ENCODE assay signal across 15 cellular contexts in the genomic region with DNA sequence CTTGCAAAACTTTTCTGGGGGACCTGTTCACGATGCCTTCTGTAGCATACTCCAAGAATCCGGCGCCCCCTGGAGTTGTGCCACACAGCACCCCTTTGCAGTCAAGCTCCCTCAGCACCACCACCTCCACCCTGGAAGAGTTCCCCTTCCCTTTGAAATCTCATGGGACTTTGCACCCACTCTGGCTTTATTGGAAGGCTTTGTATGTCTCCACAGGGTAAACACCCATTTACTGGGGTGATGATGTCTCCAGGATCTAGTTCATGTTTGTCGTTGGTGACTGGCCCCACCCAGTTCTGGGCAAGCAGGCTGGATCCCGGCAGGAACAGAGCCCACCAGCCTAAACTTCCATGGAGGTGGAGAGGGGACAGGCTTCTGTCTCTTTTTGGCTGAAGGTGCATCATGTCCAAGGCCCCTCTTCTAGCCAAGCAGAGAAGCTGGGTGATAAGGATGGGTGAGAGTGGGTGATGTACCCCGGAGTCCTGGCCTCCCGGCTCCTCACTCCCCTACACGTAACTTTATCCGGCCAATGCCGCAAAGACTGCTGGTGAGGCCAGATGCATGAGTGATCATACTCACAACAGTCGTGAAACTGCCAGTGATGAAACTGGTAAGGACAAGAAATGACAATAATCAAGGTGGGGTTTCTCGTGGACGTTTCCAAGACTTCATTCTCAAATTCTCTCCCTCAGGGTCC. TPM values are rescaled to one million over a fixed set of nuclear protein-coding genes. Genes with fewer than 3 reads are reported as not detected.
A peak's percentile ranks its signal among the peaks of the same experiment; 100 is the strongest.
DNase-seq lines count a peak whose midpoint lies in the region; ATAC-seq and TF ChIP-seq lines count a peak whose summit lies in the region.
"Had no signal": no experiment of that assay in that cellular context is flagged by ENCODE, and none has a peak within 500 bp of the region (broad histone marks: within the 10 kb centered on the region; RNA-seq: fewer than 3 reads in every experiment).

No MANE protein-coding gene starts in this region.

- no peaks in the 10 kb centered on the region for H4K20me1 ChIP-seq in BLaER1

- ATAC-seq in GM21447 (IDR thresholded peaks at IDR 0.05; ENCODE audit: unreplicated experiment) = no peak
- ATAC-seq: activated CD4-positive, CD25-positive, alpha-beta regulatory T cell treated with anti-CD3 and anti-CD28 coated beads, Interleukin-2, amount 50 U/mL, for 24 hours; gastroesophageal sphincter had no signal

- no peaks in the 10 kb centered on the region for H3K36me3 Mint-ChIP-seq in CD4-positive, alpha-beta memory T cell
- H3K36me3 Mint-ChIP-seq: CD8-positive, alpha-beta memory T cell had no signal

- WGBS in ectodermal cell, 2 experiments = 82 to 87% methylated on average over 13 of the region's 13 CpGs
- 69 to 76% methylated on average over 13 of the region's 13 CpGs for WGBS in tibial nerve, 2 donors

- H3K27me3 ChIP-seq in BLaER1 (no peaks in the 10 kb centered on the region), ectodermal cell (ENCODE audit: control insufficient read depth, insufficient read depth, low read length, poor library complexity, severe bottlenecking) (no peaks in the 10 kb centered on the region), mucosa of stomach (ENCODE audit: control insufficient read depth, insufficient read depth, low read length) (peaks cover 28% of the 10 kb centered on the region), tibial nerve (peaks cover 0 to 27% of the 10 kb centered on the region in 2 donors)
- no peaks in the 10 kb centered on the region for H3K27me3 ChIP-seq in CD4-positive, alpha-beta memory T cell (ENCODE audit: insufficient read depth, low read length)

- H3K4me3 ChIP-seq in BLaER1 (no peak overlapping the region), ectodermal cell (ENCODE audit: insufficient read depth, low read depth, low read length) (no peak overlapping the region), mucosa of stomach (ENCODE audit: low read length) (peak overlapping the region; percentile 45), tibial nerve (no peak overlapping the region)
- H3K4me3 ChIP-seq in CD4-positive, alpha-beta memory T cell (ENCODE audit: low read length in 2 of 2) = no peak overlapping the region
- H3K4me3 ChIP-seq: gastroesophageal sphincter had no signal

- TF ChIP-seq POLR2A in tibial nerve (IDR thresholded peaks at IDR 0.05) = no peak

- H3K9me3 Mint-ChIP-seq in CD4-positive, alpha-beta memory T cell = no peaks in the 10 kb centered on the region
- H3K9me3 Mint-ChIP-seq: CD8-positive, alpha-beta memory T cell had no signal

- no peak for TF ChIP-seq EP300 in tibial nerve (IDR thresholded peaks at IDR 0.05)

- H3K9me3 ChIP-seq in BLaER1 (peaks cover 5% of the 10 kb centered on the region; the same call in 1 of the 2 replicates), ectodermal cell (ENCODE audit: control insufficient read depth, low read length) (no peaks in the 10 kb centered on the region), mucosa of stomach (ENCODE audit: control insufficient read depth, low read length) (no peaks in the 10 kb centered on the region), tibial nerve (no peaks in the 10 kb centered on the region)
- H3K9me3 ChIP-seq in CD4-positive, alpha-beta memory T cell (ENCODE audit: control insufficient read depth in 1 of 2, low read length in 2 of 2) = no peaks in the 10 kb centered on the region
- H3K9me3 ChIP-seq: gastroesophageal sphincter had no signal

- H3K36me3 ChIP-seq in BLaER1 (no peaks in the 10 kb centered on the region), ectodermal cell (ENCODE audit: control insufficient read depth, insufficient read depth, low read length) (no peaks in the 10 kb centered on the region), mucosa of stomach (ENCODE audit: control insufficient read depth, insufficient read depth, low read length) (no peaks in the 10 kb centered on the region), tibial nerve (no peaks in the 10 kb centered on the region)
- H3K36me3 ChIP-seq in CD4-positive, alpha-beta memory T cell (ENCODE audit: insufficient read depth, low read length) = no peaks in the 10 kb centered on the region
- H3K36me3 ChIP-seq: gastroesophageal sphincter had no signal

- H3K4me2 ChIP-seq in BLaER1 = peak overlapping the region; percentile 86; the same call in 1 of the 2 replicates

- H3K9ac ChIP-seq in BLaER1 = no peak overlapping the region
- H3K9ac ChIP-seq in mucosa of stomach (ENCODE audit: low read length) = peak overlapping the region; percentile 73

- POLR2A ChIA-PET in CD4-positive, alpha-beta memory T cell (lab: Charles Lee; ENCODE audit: partially characterized antibody) = no interaction called here

- peak overlapping the region in 1 of 7 donors; percentile 67 for H3K27ac Mint-ChIP-seq in CD4-positive, alpha-beta memory T cell

- intact Hi-C loops in CD4-positive, alpha-beta memory T cell (cut with micrococcal nuclease) = no loop called here

- H3K4me1 ChIP-seq in BLaER1 = peaks cover 55% of the 10 kb centered on the region
- peaks cover 27% of the 10 kb centered on the region for H3K4me1 ChIP-seq in ectodermal cell (ENCODE audit: control insufficient read depth, insufficient read depth, low read length)
- H3K4me1 ChIP-seq in mucosa of stomach (ENCODE audit: control insufficient read depth, insufficient read depth, low read length) = peaks cover 55% of the 10 kb centered on the region
- H3K4me1 ChIP-seq in tibial nerve = peaks cover 0 to 26% (median 4%) of the 10 kb centered on the region in 4 donors
- H3K4me1 ChIP-seq in CD4-positive, alpha-beta memory T cell (ENCODE audit: insufficient read depth, low read length) = peaks cover 26% of the 10 kb centered on the region

- CTCF ChIA-PET in CD4-positive, alpha-beta memory T cell (lab: Charles Lee; ENCODE audit: partially characterized antibody) = interaction anchor here (1.0 to 1.6 kb wide), 2 partner anchors 13 to 24 kb away, joined by 3 to 8 read pairs; a partner anchor contains a TSS

- H3K4me3 Mint-ChIP-seq in CD4-positive, alpha-beta memory T cell = peak overlapping the region in 1 of 8 donors; percentile 50

- H3K27ac ChIP-seq in BLaER1 = no peak overlapping the region
- H3K27ac ChIP-seq in ectodermal cell (ENCODE audit: insufficient read depth, low read depth, low read length, poor library complexity, severe bottlenecking) = peak overlapping the region; percentile 6
- H3K27ac ChIP-seq in tibial nerve = peak overlapping the region in 1 of 4 donors; percentile 76
- no peak overlapping the region for H3K27ac ChIP-seq in CD4-positive, alpha-beta memory T cell (ENCODE audit: low read depth, low read length)
- H3K27ac ChIP-seq: gastroesophageal sphincter had no signal

- TF ChIP-seq CTCF in tibial nerve (IDR thresholded peaks at IDR 0.05) = no peak

- peaks cover 0 to 6% of the 10 kb centered on the region in 2 donors for H3K27me3 Mint-ChIP-seq in CD4-positive, alpha-beta memory T cell

- DNase-seq in HT-29 (ENCODE audit: low spot score) (peak; percentile 92), GM19240 (ENCODE audit: insufficient read length, low spot score) (no peak), tibial nerve (ENCODE audit: low spot score in 2 of 2) (no peak)
- DNase-seq in CD4-positive, alpha-beta memory T cell = no peak
- DNase-seq: CD8-positive, alpha-beta memory T cell; central memory CD4-positive, alpha-beta T cell; NCI-H2081 treated with DMSO at 0.1 percent for 48 hours had no signal

- peaks cover 22 to 42% (median 28%) of the 10 kb centered on the region in 4 donors for H3K4me1 Mint-ChIP-seq in CD4-positive, alpha-beta memory T cell

RNA-seq across cellular contexts. Expression of a gene that starts 0.7 kb away (rescaled TPM):
- total RNA-seq in HT-29 (2014; rRNA removed; shearing (Covaris generic)) = 1,331 and 1,483 TPM in 2 replicates
- 1.3 TPM for polyA plus RNA-seq in ectodermal cell (2013, experiment 1 of 4)
- 2.0 TPM for polyA plus RNA-seq in ectodermal cell (2013, experiment 2 of 4)
- 1.4 TPM for polyA plus RNA-seq in ectodermal cell (2013, experiment 3 of 4)
- 1.2 TPM for polyA plus RNA-seq in ectodermal cell (2013, experiment 4 of 4)
- 1 to 10 TPM in 1 of 4 donors, under 1 TPM in 2, not detected in 1; 0.42 to 2.0 (median 0.66) TPM for total RNA-seq in tibial nerve
- total RNA-seq in CD4-positive, alpha-beta memory T cell = not detected
- polyA plus RNA-seq in CD4-positive, alpha-beta memory T cell = under 1 TPM in 1 of 2 donors, not detected in 1; 0.05 TPM
- total RNA-seq: lung microvascular endothelial cell, skeletal muscle tissue had no signal
- polyA plus RNA-seq: CD8-positive, alpha-beta memory T cell had no signal

RNA-seq across cellular contexts. Expression of a gene that starts 12.2 kb away (rescaled TPM):
- total RNA-seq in HT-29 (2014; rRNA removed; shearing (Covaris generic)) = 7.3 and 9.8 TPM in 2 replicates
- 4.7 TPM for polyA plus RNA-seq in ectodermal cell (2013, experiment 1 of 4)
- polyA plus RNA-seq in ectodermal cell (2013, experiment 2 of 4) = 3.4 TPM
- polyA plus RNA-seq in ectodermal cell (2013, experiment 3 of 4) = 3.3 TPM
- polyA plus RNA-seq in ectodermal cell (2013, experiment 4 of 4) = 4.7 TPM
- 1 to 10 TPM in 3 of 4 donors, not detected in 1; 3.6 to 9.2 (median 9.0) TPM for total RNA-seq in tibial nerve
- total RNA-seq in CD4-positive, alpha-beta memory T cell = 1 to 10 TPM; 6.1 to 7.6 TPM
- under 1 TPM in 1 of 2 donors, not detected in 1; 0.49 TPM for polyA plus RNA-seq in CD4-positive, alpha-beta memory T cell
- total RNA-seq: CD8-positive, alpha-beta memory T cell had no signal
- polyA plus RNA-seq: CD8-positive, alpha-beta memory T cell had no signal

RNA-seq across cellular contexts. Expression of a gene that starts 30.9 kb away (rescaled TPM):
- total RNA-seq in HT-29 (2014; rRNA removed; shearing (Covaris generic)) = not detected in 2 replicates
- polyA plus RNA-seq in ectodermal cell (2013, experiment 1 of 4) = not detected
- not detected for polyA plus RNA-seq in ectodermal cell (2013, experiment 2 of 4)
- not detected for polyA plus RNA-seq in ectodermal cell (2013, experiment 3 of 4)
- polyA plus RNA-seq in ectodermal cell (2013, experiment 4 of 4) = not detected
- not detected for total RNA-seq in tibial nerve
- total RNA-seq in CD4-positive, alpha-beta memory T cell = not detected
- polyA plus RNA-seq in CD4-positive, alpha-beta memory T cell = not detected
- total RNA-seq: CD8-positive, alpha-beta memory T cell; gastroesophageal sphincter; lung microvascular endothelial cell; skeletal muscle tissue had no signal
- polyA plus RNA-seq: CD8-positive, alpha-beta memory T cell had no signal

RNA-seq across cellular contexts. Expression of a gene that starts 60.0 kb away (rescaled TPM):
- 413 and 446 TPM in 2 replicates for total RNA-seq in HT-29 (2014; rRNA removed; shearing (Covaris generic))
- 4.3 TPM for polyA plus RNA-seq in ectodermal cell (2013, experiment 1 of 4)
- polyA plus RNA-seq in ectodermal cell (2013, experiment 2 of 4) = 5.4 TPM
- polyA plus RNA-seq in ectodermal cell (2013, experiment 3 of 4) = 6.8 TPM
- polyA plus RNA-seq in ectodermal cell (2013, experiment 4 of 4) = 7.5 TPM
- not detected for total RNA-seq in tibial nerve
- not detected for total RNA-seq in CD4-positive, alpha-beta memory T cell
- polyA plus RNA-seq in CD4-positive, alpha-beta memory T cell = not detected
- total RNA-seq: CD8-positive, alpha-beta memory T cell had no signal
- polyA plus RNA-seq: CD8-positive, alpha-beta memory T cell had no signal

Comparison
In these comparisons a context has a peak if more than half of its experiments do, and no peak if none do; other contexts are left out.
1. RNA of a gene that starts 0.7 kb away (total RNA-seq): 1,331 to 1,483 TPM in HT-29; 0.42 to 2.0 TPM in tibial nerve and not detected in CD4-positive, alpha-beta memory T cell; every median in the first group is over 100 times any median in the second.